In genomic region chr2:8234757-8235374, GRCh38 we compare ENCODE assay signal across 9 cellular contexts.
DNase-seq lines count a peak whose midpoint lies in the region; ATAC-seq and TF ChIP-seq lines count a peak whose summit lies in the region.
"Had no signal": no experiment of that assay in that cellular context is flagged by ENCODE, and none has a peak within 500 bp of the region (broad histone marks: within the 10 kb centered on the region; RNA-seq: fewer than 3 reads in every experiment).

No MANE protein-coding gene starts in this region.

- WGBS in lower leg skin, 2 donors = 54 to 62% methylated on average over 13 of the region's 13 CpGs

- TF ChIP-seq POLR2A in lower leg skin (IDR thresholded peaks at IDR 0.05) = no peak

- POLR2A ChIA-PET in activated CD8-positive, alpha-beta T cell treated with anti-CD3 and anti-CD28 coated beads for 36 hours (lab: Charles Lee) = no interaction called here

- DNase-seq in COR-L47 (lab: John Stamatoyannopoulos, UW) = peak; percentile 19
- DNase-seq in SHP77 treated with DMSO at 0.1 percent for 48 hours (lab: John Stamatoyannopoulos, UW) = peak; percentile 84
- DNase-seq in T1000 (lab: John Stamatoyannopoulos, UW) = no peak
- DNase-seq in activated CD8-positive, alpha-beta T cell treated with anti-CD3 and anti-CD28 coated beads for 36 hours = no peak
- DNase-seq in MG63 = no peak
- DNase-seq in lower leg skin (ENCODE audit: low spot score in 2 of 2) = no peak
- DNase-seq: lower lobe of right lung had no signal

- H3K27ac Mint-ChIP-seq in activated CD8-positive, alpha-beta T cell treated with anti-CD3 and anti-CD28 coated beads for 36 hours = no peak overlapping the region

- CTCF ChIA-PET in activated CD8-positive, alpha-beta T cell treated with anti-CD3 and anti-CD28 coated beads for 36 hours (lab: Charles Lee) = no interaction called here

- no peaks in the 10 kb centered on the region for H3K36me3 Mint-ChIP-seq in activated CD8-positive, alpha-beta T cell treated with anti-CD3 and anti-CD28 coated beads for 36 hours (ENCODE audit: low read depth)

- H3K4me3 ChIP-seq in MG63 = no peak overlapping the region
- H3K4me3 ChIP-seq in lower leg skin (ENCODE audit: low read depth, poor library complexity, severe bottlenecking) = no peak overlapping the region
- H3K4me3 ChIP-seq: lower lobe of right lung had no signal

- no peaks in the 10 kb centered on the region for H3K36me3 ChIP-seq in MG63
- H3K36me3 ChIP-seq: lower lobe of right lung had no signal

- no peak for TF ChIP-seq CTCF in activated CD8-positive, alpha-beta T cell treated with anti-CD3 and anti-CD28 coated beads for 36 hours (IDR thresholded peaks at IDR 0.05)
- no peak for TF ChIP-seq CTCF in lower leg skin (IDR thresholded peaks at IDR 0.05)

- H3K27me3 Mint-ChIP-seq in activated CD8-positive, alpha-beta T cell treated with anti-CD3 and anti-CD28 coated beads for 36 hours = peaks cover 14% of the 10 kb centered on the region

- no peaks in the 10 kb centered on the region for H3K9me3 Mint-ChIP-seq in activated CD8-positive, alpha-beta T cell treated with anti-CD3 and anti-CD28 coated beads for 36 hours

- peaks cover 17% of the 10 kb centered on the region for H3K4me1 Mint-ChIP-seq in activated CD8-positive, alpha-beta T cell treated with anti-CD3 and anti-CD28 coated beads for 36 hours (ENCODE audit: low read depth)

- H3K9me3 ChIP-seq in MG63 = no peaks in the 10 kb centered on the region
- H3K9me3 ChIP-seq: lower lobe of right lung had no signal

- no peak overlapping the region for H3K4me3 Mint-ChIP-seq in activated CD8-positive, alpha-beta T cell treated with anti-CD3 and anti-CD28 coated beads for 36 hours

- ATAC-seq in GM19395 (IDR thresholded peaks at IDR 0.05; ENCODE audit: unreplicated experiment) (peak; percentile 96), HG03139 (IDR thresholded peaks at IDR 0.05; ENCODE audit: unreplicated experiment) (peak; percentile 87)
- no peak for ATAC-seq in activated CD8-positive, alpha-beta T cell treated with anti-CD3 and anti-CD28 coated beads for 36 hours

- intact Hi-C loops in activated CD8-positive, alpha-beta T cell treated with anti-CD3 and anti-CD28 coated beads for 36 hours (cut with micrococcal nuclease) = loop anchor here (5.0 kb wide), 1 partner anchor 447 kb away; the partner anchor contains the start of gene ID2
- intact Hi-C loops in lower leg skin (cut with DNase I; ENCODE audit: low total_unique reads) = no loop called here

- H3K27me3 ChIP-seq in MG63 = no peaks in the 10 kb centered on the region

Comparison
In these comparisons a context has a peak if more than half of its experiments do, and no peak if none do; other contexts are left out.
1. DNase-seq: peak in COR-L47 (single experiment) and SHP77 treated with DMSO at 0.1 percent for 48 hours (single experiment); none in T1000 (single experiment), activated CD8-positive, alpha-beta T cell treated with anti-CD3 and anti-CD28 coated beads for 36 hours (single experiment), MG63 (single experiment) and lower leg skin (0 of 2).